10 cellular contexts compared by ENCODE assay signal in the genomic region with DNA sequence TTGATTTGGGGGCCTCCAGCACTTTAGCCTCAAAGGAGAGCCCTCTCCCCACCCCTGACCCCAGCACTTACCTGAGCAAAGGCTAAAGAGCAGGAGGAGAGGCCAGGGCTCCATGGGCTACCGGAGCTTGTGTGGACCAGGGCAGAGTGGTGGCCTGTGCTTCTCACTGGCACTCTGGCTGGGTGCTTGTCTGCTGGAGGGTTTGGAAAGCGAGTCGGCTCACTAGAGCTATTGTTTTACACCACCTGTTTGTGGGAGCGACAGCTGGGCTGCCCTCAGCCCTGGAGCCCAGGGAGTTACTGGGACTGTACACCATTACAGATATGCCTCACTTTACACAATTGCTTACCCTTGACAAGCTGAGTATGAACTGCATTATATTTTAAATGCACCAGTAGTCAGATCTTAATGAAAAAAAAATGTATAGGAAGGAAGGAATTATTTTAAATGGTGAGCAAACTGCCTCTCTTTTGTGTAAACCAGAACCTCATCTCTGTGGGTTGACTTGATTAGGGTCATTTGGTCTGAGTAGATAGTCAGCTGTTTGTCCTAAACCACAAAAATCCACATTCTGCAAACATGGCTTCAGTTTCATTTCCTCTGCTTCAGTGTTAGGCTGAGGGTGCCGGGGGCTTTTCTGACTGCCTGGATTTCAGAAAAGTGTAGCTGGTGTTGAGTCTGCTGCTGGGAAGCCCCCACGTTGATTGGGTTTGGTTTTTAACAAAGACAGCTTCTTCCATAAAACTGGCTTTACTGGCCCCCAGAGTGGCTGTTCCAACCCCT. TPM values are rescaled to one million over a fixed set of nuclear protein-coding genes. Genes with fewer than 3 reads are reported as not detected.
DNase-seq lines count a peak whose midpoint lies in the region; ATAC-seq and TF ChIP-seq lines count a peak whose summit lies in the region.
"Had no signal": no experiment of that assay in that cellular context is flagged by ENCODE, and none has a peak within 500 bp of the region (broad histone marks: within the 10 kb centered on the region; RNA-seq: fewer than 3 reads in every experiment).

A gene (minus strand): TSS at position 192 of the 783 bp plus-strand sequence. CDS start 78 bp downstream, at position 114.

- H3K4me1 ChIP-seq in trophoblast cell (ENCODE audit: control insufficient read depth in 1 of 2, insufficient read depth in 2 of 2, low read length in 2 of 2): peaks cover 5 to 11% of the 10 kb centered on the region in 2 experiments
- H3K4me1 ChIP-seq in tibial nerve: peaks cover 0 to 8% (median 2%) of the 10 kb centered on the region in 4 donors

- H3K4me2 ChIP-seq in trophoblast cell (ENCODE audit: low read length): no peak within 1 kb of the TSS

- H3K79me1 ChIP-seq in trophoblast cell (ENCODE audit: low read length): no peaks in the 10 kb centered on the region

- no peak within 1 kb of the TSS for H3K18ac ChIP-seq in trophoblast cell (ENCODE audit: low read length)

- no peak within 1 kb of the TSS for H2AFZ ChIP-seq in trophoblast cell (ENCODE audit: insufficient read depth, low read length, poor library complexity)

- no peaks in the 10 kb centered on the region for H3K9me3 ChIP-seq in trophoblast cell (ENCODE audit: insufficient read depth, low read depth, low read length)
- H3K9me3 ChIP-seq in tibial nerve: no peaks in the 10 kb centered on the region

- POLR2A ChIA-PET in WTC11 (lab: Charles Lee): no interaction called here

- DNase-seq in NB4 (ENCODE audit: low read depth): peak; percentile 26
- no peak for DNase-seq in WTC11 (ENCODE audit: low spot score)
- no peak for DNase-seq in trophoblast cell
- no peak for DNase-seq in tibial nerve (ENCODE audit: low spot score in 2 of 2)
- DNase-seq in left ventricle myocardium superior: no peak
- DNase-seq in amniotic stem cell (lab: John Stamatoyannopoulos, UW): no peak
- DNase-seq: activated CD4-positive, alpha-beta T cell treated with anti-CD3 and anti-CD28 coated beads for 36 hours; KG1 had no signal

- peak within 1 kb of the TSS; percentile 21 for H2BK12ac ChIP-seq in trophoblast cell (ENCODE audit: low read length)

- H3K4me3 Mint-ChIP-seq in WTC11: no peak within 1 kb of the TSS
- H3K4me3 Mint-ChIP-seq: activated CD4-positive, alpha-beta T cell treated with anti-CD3 and anti-CD28 coated beads for 36 hours had no signal

- H3K36me3 ChIP-seq in trophoblast cell (ENCODE audit: control insufficient read depth in 1 of 2, insufficient read depth in 2 of 2, low read length in 2 of 2) (no peaks in the 10 kb centered on the region), tibial nerve (no peaks in the 10 kb centered on the region)

- H2BK120ac ChIP-seq in trophoblast cell (ENCODE audit: insufficient read depth, low read length, poor library complexity): no peak within 1 kb of the TSS

- no peaks in the 10 kb centered on the region for H3K36me3 Mint-ChIP-seq in WTC11

- H4K91ac ChIP-seq in trophoblast cell (ENCODE audit: low read depth, low read length): no peak within 1 kb of the TSS

- H3K23ac ChIP-seq in trophoblast cell (ENCODE audit: low read length): no peak within 1 kb of the TSS

- no peak for TF ChIP-seq CTCF in NB4 (IDR thresholded peaks at IDR 0.05; ENCODE audit: low read depth, low read length)
- no peak for TF ChIP-seq CTCF in WTC11 (IDR thresholded peaks at IDR 0.05)
- no peak for TF ChIP-seq CTCF in tibial nerve (IDR thresholded peaks at IDR 0.05)

- no peak within 1 kb of the TSS for H2AK5ac ChIP-seq in trophoblast cell (ENCODE audit: low read length)

- H3K4ac ChIP-seq in trophoblast cell (ENCODE audit: low read depth, low read length): no peak within 1 kb of the TSS

- TF ChIP-seq EP300 in tibial nerve (IDR thresholded peaks at IDR 0.05): no peak

- H3K9me3 Mint-ChIP-seq in WTC11: no peaks in the 10 kb centered on the region; the same call in 1 of the 2 replicates

- CTCF ChIA-PET in WTC11 (lab: Charles Lee): interaction anchor here (1.1 to 5.3 kb wide), 6 partner anchors 10 to 226 kb away, joined by 4 to 44 read pairs (median 7); no protein-coding TSS in a partner anchor

- no peaks in the 10 kb centered on the region for H3K79me2 ChIP-seq in trophoblast cell (ENCODE audit: control insufficient read depth, insufficient read depth, low read length, poor library complexity)

- H3K27me3 Mint-ChIP-seq in WTC11 (ENCODE audit: low read depth): no peaks in the 10 kb centered on the region
- H3K27me3 Mint-ChIP-seq: activated CD4-positive, alpha-beta T cell treated with anti-CD3 and anti-CD28 coated beads for 36 hours had no signal

- H3K27me3 ChIP-seq in trophoblast cell (ENCODE audit: insufficient read depth, low read length): no peaks in the 10 kb centered on the region
- no peaks in the 10 kb centered on the region for H3K27me3 ChIP-seq in tibial nerve

- H4K8ac ChIP-seq in trophoblast cell (ENCODE audit: low read depth, low read length): no peak within 1 kb of the TSS

- TF ChIP-seq POLR2A in NB4 (IDR thresholded peaks at IDR 0.05; ENCODE audit: extremely low read depth, insufficient read length): no peak
- no peak for TF ChIP-seq POLR2A in tibial nerve (IDR thresholded peaks at IDR 0.05)

- no peak within 1 kb of the TSS for H3K27ac ChIP-seq in trophoblast cell (ENCODE audit: low read depth, low read length)
- peak within 1 kb of the TSS in 1 of 4 donors; percentile 40 for H3K27ac ChIP-seq in tibial nerve

- no peak within 1 kb of the TSS for H3K4me3 ChIP-seq in NB4 (ENCODE audit: low read depth, low read length)
- no peak within 1 kb of the TSS for H3K4me3 ChIP-seq in trophoblast cell (ENCODE audit: low read depth, low read length)
- no peak within 1 kb of the TSS for H3K4me3 ChIP-seq in tibial nerve

- no peak within 1 kb of the TSS for H3K27ac Mint-ChIP-seq in WTC11
- H3K27ac Mint-ChIP-seq: activated CD4-positive, alpha-beta T cell treated with anti-CD3 and anti-CD28 coated beads for 36 hours had no signal

- no peak within 1 kb of the TSS for H3K14ac ChIP-seq in trophoblast cell (ENCODE audit: low read length)

- no peak within 1 kb of the TSS for H2BK5ac ChIP-seq in trophoblast cell (ENCODE audit: low read depth, low read length, poor library complexity)

- H4K12ac ChIP-seq in trophoblast cell (ENCODE audit: low read depth, low read length): no peak within 1 kb of the TSS

- ATAC-seq in GM19023 (IDR thresholded peaks at IDR 0.05; ENCODE audit: unreplicated experiment) (peak; percentile 62), WTC11 (0 out of 2 replicates have a peak, but pooled peaks have one; percentile 31), HG03571 (IDR thresholded peaks at IDR 0.05; ENCODE audit: unreplicated experiment) (no peak), left ventricle myocardium superior (no peak)
- ATAC-seq: activated CD4-positive, alpha-beta T cell treated with anti-CD3 and anti-CD28 coated beads for 36 hours had no signal

- no CpG with 5 or more reads among the region's 6 CpGs for WGBS in trophoblast cell (ENCODE audit: extremely low coverage, insufficient coverage, insufficient read length)
- WGBS in tibial nerve, 2 donors: 58 to 65% methylated on average over 6 of the region's 6 CpGs

- intact Hi-C loops in left ventricle myocardium superior (cut with micrococcal nuclease): no loop called here

- H3K9ac ChIP-seq in trophoblast cell (ENCODE audit: low read length): no peak within 1 kb of the TSS

- peaks cover 27% of the 10 kb centered on the region for H3K4me1 Mint-ChIP-seq in WTC11

TF ChIP-seq in WTC11, 78 proteins besides CTCF, POLR2A, EP300 and RAD21:
- TF ChIP-seq CREM (CRISPR knock-in tag; IDR thresholded peaks at IDR 0.05): no peak
- no peak for TF ChIP-seq ZNF396 (CRISPR knock-in tag; IDR thresholded peaks at IDR 0.05; ENCODE audit: borderline replicate concordance)
- TF ChIP-seq, protein P1, sequence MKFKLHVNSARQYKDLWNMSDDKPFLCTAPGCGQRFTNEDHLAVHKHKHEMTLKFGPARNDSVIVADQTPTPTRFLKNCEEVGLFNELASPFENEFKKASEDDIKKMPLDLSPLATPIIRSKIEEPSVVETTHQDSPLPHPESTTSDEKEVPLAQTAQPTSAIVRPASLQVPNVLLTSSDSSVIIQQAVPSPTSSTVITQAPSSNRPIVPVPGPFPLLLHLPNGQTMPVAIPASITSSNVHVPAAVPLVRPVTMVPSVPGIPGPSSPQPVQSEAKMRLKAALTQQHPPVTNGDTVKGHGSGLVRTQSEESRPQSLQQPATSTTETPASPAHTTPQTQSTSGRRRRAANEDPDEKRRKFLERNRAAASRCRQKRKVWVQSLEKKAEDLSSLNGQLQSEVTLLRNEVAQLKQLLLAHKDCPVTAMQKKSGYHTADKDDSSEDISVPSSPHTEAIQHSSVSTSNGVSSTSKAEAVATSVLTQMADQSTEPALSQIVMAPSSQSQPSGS (CRISPR knock-in tag; IDR thresholded peaks at IDR 0.05; ENCODE audit: borderline replicate concordance, low read depth): no peak

RNA-seq across cellular contexts. Expression of the gene that starts here (rescaled TPM):
- total RNA-seq in WTC11 (2021) (not detected in 3 replicates), tibial nerve (not detected), left ventricle myocardium superior (not detected)
- 0.04 TPM in 1 of 2 replicates, not detected in the other for polyA plus RNA-seq in trophoblast cell (2013)
- total RNA-seq: activated CD4-positive, alpha-beta T cell treated with anti-CD3 and anti-CD28 coated beads for 36 hours had no signal

Comparison
In these comparisons a context has a peak if more than half of its experiments do, and no peak if none do; other contexts are left out.
1. Peak in ATAC-seq in WTC11; RNA of the gene not detected or under 1 TPM.